In the genomic region with DNA sequence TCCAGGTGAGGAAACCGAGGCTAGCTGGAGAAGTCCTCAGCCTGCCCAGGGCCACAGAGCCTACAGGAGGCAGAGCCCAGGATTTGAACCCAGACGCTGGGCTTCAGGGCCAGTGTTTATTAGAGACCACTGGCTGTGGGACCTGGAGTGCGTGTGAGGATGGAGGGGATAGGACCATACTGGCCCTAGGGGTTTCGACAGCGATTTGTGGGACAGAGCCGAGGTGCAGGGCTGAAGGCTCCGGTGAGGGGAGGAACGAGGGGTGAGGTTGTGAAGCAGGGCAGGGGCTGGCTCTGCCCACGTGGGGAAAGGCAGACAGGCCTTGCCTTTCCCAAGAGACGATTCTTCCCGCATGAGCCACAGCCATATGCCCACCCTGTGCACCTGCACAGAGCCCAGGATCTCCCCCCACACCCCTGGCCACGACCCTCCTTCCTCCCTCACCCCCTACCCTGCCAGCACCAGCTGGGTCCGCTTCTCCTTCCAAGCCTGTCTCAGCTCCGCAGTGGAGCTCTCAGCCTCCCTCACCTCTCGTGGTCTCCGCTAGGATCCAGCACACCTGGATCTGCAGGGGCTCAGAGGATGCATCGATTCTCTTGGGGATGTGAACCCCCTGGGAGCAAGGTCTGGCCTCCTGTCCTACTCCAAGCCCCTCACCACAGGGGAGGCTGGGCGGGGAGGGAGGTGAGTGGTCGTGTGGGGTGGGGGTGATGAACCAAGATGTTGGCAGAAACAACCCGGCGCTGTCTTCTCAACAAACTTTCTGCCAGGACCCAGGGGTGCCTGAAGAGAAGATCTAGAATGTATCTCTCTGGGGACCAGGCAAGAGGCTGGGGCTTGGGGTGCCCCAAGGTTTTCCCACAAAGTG, we compare ENCODE assay signal across 20 cellular contexts. TPM values are rescaled to one million over a fixed set of nuclear protein-coding genes. Genes with fewer than 3 reads are reported as not detected.
DNase-seq lines count a peak whose midpoint lies in the region; TF ChIP-seq lines count a peak whose summit lies in the region.
"Had no signal": no experiment of that assay in that cellular context is flagged by ENCODE, and none has a peak within 500 bp of the region (broad histone marks: within the 10 kb centered on the region; RNA-seq: fewer than 3 reads in every experiment).

No MANE protein-coding gene starts in this region.

- H3K4me2 ChIP-seq in BLaER1 (peak overlapping the region; percentile 67), trophoblast cell (ENCODE audit: low read length) (no peak overlapping the region)

- H2BK12ac ChIP-seq in trophoblast cell (ENCODE audit: low read length), result no peak overlapping the region

- no peaks in the 10 kb centered on the region for H4K20me1 ChIP-seq in BLaER1

- no peak overlapping the region for H3K18ac ChIP-seq in trophoblast cell (ENCODE audit: low read length)

- H3K27ac ChIP-seq in BLaER1 (no peak overlapping the region), trophoblast cell (ENCODE audit: low read depth, low read length) (no peak overlapping the region)
- H3K27ac ChIP-seq: GM23248 had no signal

- H3K23ac ChIP-seq in trophoblast cell (ENCODE audit: low read length), result no peak overlapping the region

- no peak overlapping the region for H3K4me3 Mint-ChIP-seq in immature natural killer cell
- H3K4me3 Mint-ChIP-seq: CD4-positive, CD25-positive, alpha-beta regulatory T cell had no signal

- H3K4ac ChIP-seq in trophoblast cell (ENCODE audit: low read depth, low read length), result no peak overlapping the region

- no peak overlapping the region for H4K12ac ChIP-seq in trophoblast cell (ENCODE audit: low read depth, low read length)

- H2AK5ac ChIP-seq in trophoblast cell (ENCODE audit: low read length), result no peak overlapping the region

- no peaks in the 10 kb centered on the region for H3K36me3 Mint-ChIP-seq in immature natural killer cell
- H3K36me3 Mint-ChIP-seq: CD4-positive, CD25-positive, alpha-beta regulatory T cell had no signal

- H3K4me1 ChIP-seq in BLaER1 (peaks cover 52% of the 10 kb centered on the region), trophoblast cell (ENCODE audit: control insufficient read depth in 1 of 2, insufficient read depth in 2 of 2, low read length in 2 of 2) (peaks cover 14 to 19% of the 10 kb centered on the region in 2 experiments)

- H3K9me3 ChIP-seq in BLaER1 (no peaks in the 10 kb centered on the region), trophoblast cell (ENCODE audit: insufficient read depth, low read depth, low read length) (no peaks in the 10 kb centered on the region), MG63 (no peaks in the 10 kb centered on the region)

- no peak overlapping the region for H2AFZ ChIP-seq in trophoblast cell (ENCODE audit: insufficient read depth, low read length, poor library complexity)
- H2AFZ ChIP-seq: GM23248 had no signal

- peak overlapping the region; percentile 31 for H4K91ac ChIP-seq in trophoblast cell (ENCODE audit: low read depth, low read length)

- no peak overlapping the region for H4K8ac ChIP-seq in trophoblast cell (ENCODE audit: low read depth, low read length)

- H3K36me3 ChIP-seq in BLaER1, result no peaks in the 10 kb centered on the region
- H3K36me3 ChIP-seq in trophoblast cell (ENCODE audit: control insufficient read depth in 1 of 2, insufficient read depth in 2 of 2, low read length in 2 of 2), result no peaks in the 10 kb centered on the region
- H3K36me3 ChIP-seq in MG63, result no peaks in the 10 kb centered on the region

- DNase-seq in GM13976 (ENCODE audit: low spot score), result peak; percentile 28
- DNase-seq in islet precursor cell, result peak; percentile 44
- DNase-seq in trophoblast cell, result no peak
- no peak for DNase-seq in COLO668 (lab: John Stamatoyannopoulos, UW; ENCODE audit: unreplicated experiment)
- DNase-seq in NCI-H187 (lab: John Stamatoyannopoulos, UW), result no peak
- no peak for DNase-seq in MG63
- no peak for DNase-seq in immature natural killer cell
- DNase-seq: AML-193; Calu3; CD4-positive, CD25-positive, alpha-beta regulatory T cell; DMS79; GM23248; KG1; NCI-H1092; NCI-H2107; NCI-H2227 treated with DMSO at 0.1 percent for 48 hours; NCI-H524; SHP77 treated with DMSO at 0.1 percent for 48 hours had no signal

- H3K9ac ChIP-seq in BLaER1 (no peak overlapping the region), trophoblast cell (ENCODE audit: low read length) (no peak overlapping the region)
- H3K9ac ChIP-seq: GM23248 had no signal

- H3K9me3 Mint-ChIP-seq in immature natural killer cell, result no peaks in the 10 kb centered on the region
- H3K9me3 Mint-ChIP-seq: CD4-positive, CD25-positive, alpha-beta regulatory T cell had no signal

- WGBS in trophoblast cell (ENCODE audit: extremely low coverage, insufficient coverage, insufficient read length), result no CpG with 5 or more reads among the region's 21 CpGs

- peak overlapping the region; percentile 32 for H2BK5ac ChIP-seq in trophoblast cell (ENCODE audit: low read depth, low read length, poor library complexity)

- no peak overlapping the region for H3K27ac Mint-ChIP-seq in immature natural killer cell

- in situ Hi-C loops in GM13976 (cut with MboI; ENCODE audit: low sequenced_read_pairs, unreplicated experiment), result no loop called here

- H3K4me1 Mint-ChIP-seq in immature natural killer cell, result no peaks in the 10 kb centered on the region

- no peak for TF ChIP-seq CTCF in GM13976 (IDR thresholded peaks at IDR 0.05; ENCODE audit: borderline replicate concordance, control extremely low read depth, extremely low read depth, insufficient read depth, missing control alignments)

- H3K4me3 ChIP-seq in BLaER1, result no peak overlapping the region
- no peak overlapping the region for H3K4me3 ChIP-seq in trophoblast cell (ENCODE audit: low read depth, low read length)
- H3K4me3 ChIP-seq in MG63, result no peak overlapping the region
- H3K4me3 ChIP-seq: GM23248 had no signal

- H3K27me3 Mint-ChIP-seq in immature natural killer cell (ENCODE audit: low read depth in 3 of 3), result no peaks in the 10 kb centered on the region

- H3K79me2 ChIP-seq in trophoblast cell (ENCODE audit: control insufficient read depth, insufficient read depth, low read length, poor library complexity), result peaks cover 1% of the 10 kb centered on the region

- no peaks in the 10 kb centered on the region for H3K27me3 ChIP-seq in BLaER1
- no peaks in the 10 kb centered on the region for H3K27me3 ChIP-seq in trophoblast cell (ENCODE audit: insufficient read depth, low read length)
- H3K27me3 ChIP-seq in MG63, result no peaks in the 10 kb centered on the region

- H3K79me1 ChIP-seq in trophoblast cell (ENCODE audit: low read length), result peaks cover 15% of the 10 kb centered on the region

- H3K14ac ChIP-seq in trophoblast cell (ENCODE audit: low read length), result no peak overlapping the region

- no peak overlapping the region for H2BK120ac ChIP-seq in trophoblast cell (ENCODE audit: insufficient read depth, low read length, poor library complexity)

RNA-seq across cellular contexts. Expression of a gene that starts 58.4 kb away (rescaled TPM):
- polyA plus RNA-seq in trophoblast cell (2013), result 6.5 and 6.7 TPM in 2 replicates
- 13.4 and 24.2 TPM in 2 replicates for total RNA-seq in MG63 (2014; rRNA removed; shearing (Covaris generic); ENCODE audit: low replicate concordance)
- polyA plus RNA-seq in immature natural killer cell, result 10 to 100 TPM in 1 of 3 donors, 1 to 10 TPM in 2; 6.6 to 18.8 (median 9.4) TPM
- total RNA-seq: HepG2 had no signal
- polyA plus RNA-seq: HepG2 had no signal

Comparison
In these comparisons a context has a peak if more than half of its experiments do, and no peak if none do; other contexts are left out.
1. DNase-seq: peak in GM13976 (single experiment) and islet precursor cell (single experiment); none in trophoblast cell (0 of 2), COLO668 (single experiment), NCI-H187 (0 of 2), MG63 (single experiment) and immature natural killer cell (0 of 3).